ENCODE assay signal across 9 cellular contexts in genomic region chr22:38016182-38017078, GRCh38. TPM values are rescaled to one million over a fixed set of nuclear protein-coding genes. Genes with fewer than 3 reads are reported as not detected.
DNase-seq lines count a peak whose midpoint lies in the region; ATAC-seq and TF ChIP-seq lines count a peak whose summit lies in the region.
"Had no signal": no experiment of that assay in that cellular context is flagged by ENCODE, and none has a peak within 500 bp of the region (broad histone marks: within the 10 kb centered on the region; RNA-seq: fewer than 3 reads in every experiment).

No MANE protein-coding gene starts in this region.

- no peaks in the 10 kb centered on the region for H3K9me3 ChIP-seq in left lung

- TF ChIP-seq CTCF in dorsolateral prefrontal cortex (IDR thresholded peaks at IDR 0.05 in 54 of 56, conservative IDR thresholded peaks at IDR 0.05 in 2 of 56; ENCODE audit: low read depth in 1 of 56, partially characterized antibody in 56 of 56) (peak in 3 of 56 donors; percentile 4 to 22 (median 19)), left lung (IDR thresholded peaks at IDR 0.05) (no peak)

- H3K4me1 ChIP-seq in left lung, result peaks cover 7 to 14% of the 10 kb centered on the region in 2 donors

- H3K27me3 ChIP-seq in dorsolateral prefrontal cortex (no peaks in the 10 kb centered on the region), left lung (no peaks in the 10 kb centered on the region)

- peak; percentile 47 for ATAC-seq in left lung
- ATAC-seq in HG02759 (IDR thresholded peaks at IDR 0.05; ENCODE audit: unreplicated experiment), result no peak
- no peak for ATAC-seq in GM18502 (IDR thresholded peaks at IDR 0.05; ENCODE audit: poor library complexity, unreplicated experiment)
- no peak for ATAC-seq in HG02763 (IDR thresholded peaks at IDR 0.05; ENCODE audit: unreplicated experiment)

- no peaks in the 10 kb centered on the region for H3K36me3 ChIP-seq in left lung

- peak overlapping the region; percentile 79 to 100 (median 99) for H3K27ac ChIP-seq in dorsolateral prefrontal cortex
- peak overlapping the region; percentile 42 to 60 for H3K27ac ChIP-seq in left lung
- H3K27ac ChIP-seq in temporal lobe (ENCODE audit: low read depth, low read length), result peak overlapping the region; percentile 100

- intact Hi-C loops in dorsolateral prefrontal cortex (cut with DNase I), result loop anchor here (1.0 kb wide), 4 partner anchors 17 to 30 kb away; no protein-coding TSS in a partner anchor
- intact Hi-C loops in left lung (cut with DNase I), result no loop called here

- H3K4me3 ChIP-seq in dorsolateral prefrontal cortex, result peak overlapping the region in 45 of 59 donors; percentile 1 to 46 (median 27)
- H3K4me3 ChIP-seq in left lung, result no peak overlapping the region

- DNase-seq in NCI-H2029 (lab: John Stamatoyannopoulos, UW) (peak; percentile 76), dorsolateral prefrontal cortex (peak in 9 of 10 donors; percentile 84 to 95 (median 92)), left lung (no peak), NCI-H128 (lab: John Stamatoyannopoulos, UW; ENCODE audit: unreplicated experiment) (no peak)

RNA-seq across cellular contexts. Expression of gene SOX10, which starts 32.1 kb away (rescaled TPM):
- total RNA-seq in dorsolateral prefrontal cortex (100 to 1,000 TPM in 35 of 120 experiments, 10 to 100 TPM in 85; 19.6 to 299 (median 76.3) TPM), left lung (not detected), temporal lobe (5.2 TPM)
- total RNA-seq: mononuclear cell had no signal

RNA-seq across cellular contexts. Expression of gene PICK1, which starts 40.8 kb away (rescaled TPM):
- total RNA-seq in dorsolateral prefrontal cortex (100 to 1,000 TPM in 12 of 120 experiments, 10 to 100 TPM in 108; 45.5 to 186 (median 75.9) TPM), left lung (10 to 100 TPM; 30.9 to 39.5 TPM), temporal lobe (21.6 TPM)

Comparison
In these comparisons a context has a peak if more than half of its experiments do, and no peak if none do; other contexts are left out.
1. DNase-seq: peak in NCI-H2029 (single experiment) and dorsolateral prefrontal cortex (9 of 10); none in left lung (0 of 2) and NCI-H128 (single experiment).
2. H3K4me3 ChIP-seq: peak in dorsolateral prefrontal cortex (45 of 59); none in left lung (0 of 2).
3. intact Hi-C loops: an anchor here in dorsolateral prefrontal cortex (1.0 kb wide); none called in left lung.
4. Peak in every context shown above with its lines, with median percentiles within 50 percentile points of each other: H3K27ac ChIP-seq.